Comparison of ENCODE assay signal across 1 cellular context in genomic region chr2:240395896-240396622, GRCh38.
TF ChIP-seq lines count a peak whose summit lies in the region.

No MANE protein-coding gene starts in this region.

TF ChIP-seq in HepG2, 621 proteins besides CTCF, POLR2A, EP300 and RAD21:
- TF ChIP-seq ZNF292 (CRISPR knock-in tag; IDR thresholded peaks at IDR 0.05; ENCODE audit: borderline replicate concordance, low read depth): no peak
- TF ChIP-seq ZNF768 (CRISPR knock-in tag; IDR thresholded peaks at IDR 0.05): peak; percentile 50
- TF ChIP-seq MBD4 (IDR thresholded peaks at IDR 0.05; ENCODE audit: borderline replicate concordance, low read length): no peak
TF ChIP-seq in HepG2: peak in this region for 1.
